Comparison of ENCODE assay signal across 19 cellular contexts in the genomic region with DNA sequence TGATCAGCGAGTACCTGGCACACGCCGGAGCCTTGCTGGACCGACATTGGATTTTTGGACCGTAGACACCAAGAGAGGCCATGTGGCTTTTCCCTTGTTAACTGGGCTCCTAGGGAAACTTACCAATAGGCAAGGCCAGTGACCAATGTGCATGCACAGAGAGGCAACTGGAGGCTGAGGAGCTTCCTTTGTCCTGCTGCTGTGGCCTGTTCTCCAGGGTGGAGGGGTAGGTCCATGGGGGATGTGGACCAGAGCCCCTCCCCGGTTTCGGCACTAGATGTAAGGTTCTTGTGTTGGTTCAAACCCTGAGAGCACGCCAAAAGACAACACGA. TPM values are rescaled to one million over a fixed set of nuclear protein-coding genes. Genes with fewer than 3 reads are reported as not detected.
A peak's percentile ranks its signal among the peaks of the same experiment; 100 is the strongest.
DNase-seq lines count a peak whose midpoint lies in the region; ATAC-seq and TF ChIP-seq lines count a peak whose summit lies in the region.
"Had no signal": no experiment of that assay in that cellular context is flagged by ENCODE, and none has a peak within 500 bp of the region (broad histone marks: within the 10 kb centered on the region; RNA-seq: fewer than 3 reads in every experiment).

No MANE protein-coding gene starts in this region.

- intact Hi-C loops in Caco-2 (cut with micrococcal nuclease; ENCODE audit: unreplicated experiment): loop anchor here (1.0 to 10.0 kb wide), 4 partner anchors 30 to 314 kb away; partner anchors contain the start of gene NIM1K

- H3K27ac ChIP-seq in VCaP (peak overlapping the region; percentile 84; the same call in 1 of the 2 replicates), right atrium auricular region (peak overlapping the region; percentile 62 to 72), skeletal muscle tissue (ENCODE audit: low read depth, low read length) (peak overlapping the region; percentile 79)
- H3K27ac ChIP-seq: vagina had no signal

- H3K9me3 ChIP-seq in Caco-2 (no peaks in the 10 kb centered on the region), right atrium auricular region (no peaks in the 10 kb centered on the region), skeletal muscle tissue (ENCODE audit: control insufficient read depth in 3 of 3, low read length in 3 of 3) (no peaks in the 10 kb centered on the region)
- H3K9me3 ChIP-seq: BE2C, vagina had no signal

- no peak overlapping the region for H3K4me3 Mint-ChIP-seq in Caco-2 (ENCODE audit: unreplicated experiment)
- H3K4me3 Mint-ChIP-seq: endodermal cell, WTC11 had no signal

- H3K27me3 ChIP-seq in Caco-2 (replicated peaks; ENCODE audit: control insufficient read depth, insufficient read depth, low read length): no peaks in the 10 kb centered on the region
- H3K27me3 ChIP-seq in right atrium auricular region: no peaks in the 10 kb centered on the region
- H3K27me3 ChIP-seq in skeletal muscle tissue (ENCODE audit: control insufficient read depth in 3 of 3, insufficient read depth in 3 of 3, low read length in 3 of 3): no peaks in the 10 kb centered on the region
- H3K27me3 ChIP-seq: BE2C, vagina had no signal

- TF ChIP-seq POLR2A in GM18505 (IDR thresholded peaks at IDR 0.05; ENCODE audit: borderline replicate concordance, extremely low read depth, insufficient read depth, insufficient read length): no peak

- H3K27me3 Mint-ChIP-seq in Caco-2 (ENCODE audit: insufficient read depth, unreplicated experiment): no peaks in the 10 kb centered on the region

- H3K36me3 ChIP-seq in Caco-2 (ENCODE audit: control insufficient read depth, insufficient read depth, low read length) (no peaks in the 10 kb centered on the region; the same call in 1 of the 2 replicates), right atrium auricular region (peaks cover 19% of the 10 kb centered on the region), skeletal muscle tissue (ENCODE audit: control insufficient read depth in 3 of 3, insufficient read depth in 3 of 3, low read length in 3 of 3) (peaks cover 13 to 18% (median 17%) of the 10 kb centered on the region in 3 donors)

- peak overlapping the region; percentile 10 for H3K27ac Mint-ChIP-seq in Caco-2 (ENCODE audit: unreplicated experiment)
- H3K27ac Mint-ChIP-seq: endodermal cell, WTC11 had no signal

- POLR2A ChIA-PET in Caco-2 (lab: Charles Lee): interaction anchor here (0.6 kb wide), 1 partner anchor 13 kb away, joined by 5 read pairs; no protein-coding TSS in a partner anchor

- CTCF ChIA-PET in Caco-2 (lab: Charles Lee): no interaction called here

- H3K4me1 Mint-ChIP-seq in Caco-2 (ENCODE audit: low read depth, unreplicated experiment): peaks cover 45% of the 10 kb centered on the region

- ATAC-seq in GM18505 (IDR thresholded peaks at IDR 0.05; ENCODE audit: unreplicated experiment) (no peak), HG03135 (IDR thresholded peaks at IDR 0.05; ENCODE audit: unreplicated experiment) (no peak), GM19351 (IDR thresholded peaks at IDR 0.05; ENCODE audit: unreplicated experiment) (no peak)
- ATAC-seq: sciatic nerve, WTC11 had no signal

- H3K4me3 ChIP-seq in Caco-2 (ENCODE audit: low read depth, low read length): no peak overlapping the region
- H3K4me3 ChIP-seq in right atrium auricular region: no peak overlapping the region
- H3K4me3 ChIP-seq in skeletal muscle tissue (ENCODE audit: low read length in 3 of 3): peak overlapping the region in 1 of 3 donors; percentile 32
- H3K4me3 ChIP-seq: vagina had no signal

- BruUV-seq in Caco-2 (replicated peaks; lab: Mats Ljungman, UMichigan): no TSS peak

- TF ChIP-seq CTCF in Caco-2 (IDR thresholded peaks at IDR 0.05; ENCODE audit: insufficient read depth in 1 of 2, low read depth in 1 of 2, low read length in 1 of 2, severe bottlenecking in 1 of 2, unreplicated experiment in 1 of 2) (no peak), VCaP (conservative IDR thresholded peaks at IDR 0.05) (no peak), right atrium auricular region (IDR thresholded peaks at IDR 0.05) (no peak)

- H3K36me3 Mint-ChIP-seq in Caco-2 (ENCODE audit: insufficient read depth, unreplicated experiment): peaks cover 33% of the 10 kb centered on the region

- peaks cover 10% of the 10 kb centered on the region for H3K9me3 Mint-ChIP-seq in Caco-2 (ENCODE audit: unreplicated experiment)

- DNase-seq in Caco-2: no peak
- no peak for DNase-seq in right atrium auricular region (ENCODE audit: low spot score)
- DNase-seq: amniotic stem cell; BE2C; DMS 273 treated with DMSO at 0.1 percent for 48 hours; endodermal cell; GDM1; kidney glomerular epithelial cell; NCI-H69; stimulated activated CD4-positive, alpha-beta T cell treated with anti-CD3 and anti-CD28 coated beads, Interleukin-1b, Interleukin-23, amount 100 ng/mL, for 48 hours; T-helper 2 cell had no signal

- peak overlapping the region in 2 of 3 donors; percentile 23 to 40 for H3K9ac ChIP-seq in skeletal muscle tissue (ENCODE audit: low read depth in 1 of 3, low read length in 3 of 3)

- H3K4me1 ChIP-seq in Caco-2 (peaks cover 46% of the 10 kb centered on the region), right atrium auricular region (peaks cover 0 to 16% of the 10 kb centered on the region in 2 donors), skeletal muscle tissue (ENCODE audit: control insufficient read depth in 3 of 3, insufficient read depth in 3 of 3, low read length in 3 of 3) (peaks cover 8 to 15% (median 12%) of the 10 kb centered on the region in 3 donors)
- H3K4me1 ChIP-seq: BE2C had no signal

RNA-seq across cellular contexts. Expression of gene ANXA2R, which starts 34.8 kb away (rescaled TPM):
- 3.1 and 4.1 TPM in 2 replicates for total RNA-seq in Caco-2 (2022)
- total RNA-seq in right atrium auricular region: under 1 TPM in 1 of 2 donors, not detected in 1; 0.63 TPM
- 1.6 TPM for total RNA-seq in skeletal muscle tissue

RNA-seq across cellular contexts. Expression of gene ZNF131, which starts 45.8 kb away (rescaled TPM):
- total RNA-seq in Caco-2 (2022) (53.6 and 53.7 TPM in 2 replicates), right atrium auricular region (10 to 100 TPM; 14.8 to 16.4 TPM), skeletal muscle tissue (32.9 TPM)
